Comparison of ENCODE assay signal across 1 cellular context in the genomic region with DNA sequence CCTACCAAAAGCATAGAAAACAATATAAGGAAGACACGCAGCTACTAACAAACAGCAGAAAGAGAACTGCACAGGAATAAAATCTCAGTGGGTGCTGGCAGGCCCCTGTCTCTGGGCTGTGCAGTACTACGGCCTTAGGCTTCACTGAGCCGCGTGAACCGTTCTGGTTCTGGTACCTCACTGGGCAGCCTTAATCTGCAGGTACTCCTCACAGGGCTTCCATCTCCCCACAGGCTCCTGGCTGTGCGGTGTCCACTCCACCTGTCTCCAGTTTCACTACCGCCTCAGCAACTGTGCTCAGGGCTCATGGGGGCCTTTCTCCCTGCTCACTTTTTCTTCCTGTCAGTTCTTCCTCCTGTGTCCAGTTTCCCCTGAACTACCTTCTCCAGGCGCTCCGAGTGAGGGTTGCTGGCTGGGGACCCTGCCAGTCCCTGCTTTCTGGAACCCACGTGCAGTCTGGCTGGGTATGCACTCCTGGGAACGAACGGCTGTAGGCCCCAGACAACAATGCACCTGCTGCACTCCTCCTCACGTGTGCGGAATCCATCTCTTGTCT.
TF ChIP-seq lines count a peak whose summit lies in the region.

No MANE protein-coding gene starts in this region.

TF ChIP-seq in K562, 482 proteins besides CTCF, POLR2A, EP300 and RAD21:
- TF ChIP-seq, protein P1, sequence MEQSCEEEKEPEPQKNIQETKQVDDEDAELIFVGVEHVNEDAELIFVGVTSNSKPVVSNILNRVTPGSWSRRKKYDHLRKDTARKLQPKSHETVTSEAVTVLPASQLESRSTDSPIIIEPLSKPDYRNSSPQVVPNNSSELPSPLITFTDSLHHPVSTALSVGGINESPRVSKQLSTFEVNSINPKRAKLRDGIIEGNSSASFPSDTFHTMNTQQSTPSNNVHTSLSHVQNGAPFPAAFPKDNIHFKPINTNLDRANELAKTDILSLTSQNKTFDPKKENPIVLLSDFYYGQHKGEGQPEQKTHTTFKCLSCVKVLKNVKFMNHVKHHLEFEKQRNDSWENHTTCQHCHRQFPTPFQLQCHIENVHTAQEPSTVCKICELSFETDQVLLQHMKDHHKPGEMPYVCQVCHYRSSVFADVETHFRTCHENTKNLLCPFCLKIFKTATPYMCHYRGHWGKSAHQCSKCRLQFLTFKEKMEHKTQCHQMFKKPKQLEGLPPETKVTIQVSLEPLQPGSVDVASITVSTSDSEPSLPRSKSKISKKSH (CRISPR knock-in tag; IDR thresholded peaks at IDR 0.05) = no peak
- TF ChIP-seq BRF1 (IDR thresholded peaks at IDR 0.05; ENCODE audit: borderline replicate concordance, extremely low read depth, insufficient read length) (no peak), ATF1 (CRISPR knock-in tag; IDR thresholded peaks at IDR 0.05) (no peak), ATF1 (tag; IDR thresholded peaks at IDR 0.05) (no peak), ZNF174 (CRISPR knock-in tag; IDR thresholded peaks at IDR 0.05) (no peak), RCOR1 (IDR thresholded peaks at IDR 0.05; ENCODE audit: borderline replicate concordance in 1 of 2, low read depth in 2 of 2, low read length in 2 of 2) (no peak), GATA2 (CRISPR knock-in tag; IDR thresholded peaks at IDR 0.05) (no peak), ZFP1 (CRISPR knock-in tag; IDR thresholded peaks at IDR 0.05) (no peak), ZNF274 (IDR thresholded peaks at IDR 0.05; ENCODE audit: borderline replicate concordance, low read depth, low read length) (no peak)
- TF ChIP-seq, protein P2, sequence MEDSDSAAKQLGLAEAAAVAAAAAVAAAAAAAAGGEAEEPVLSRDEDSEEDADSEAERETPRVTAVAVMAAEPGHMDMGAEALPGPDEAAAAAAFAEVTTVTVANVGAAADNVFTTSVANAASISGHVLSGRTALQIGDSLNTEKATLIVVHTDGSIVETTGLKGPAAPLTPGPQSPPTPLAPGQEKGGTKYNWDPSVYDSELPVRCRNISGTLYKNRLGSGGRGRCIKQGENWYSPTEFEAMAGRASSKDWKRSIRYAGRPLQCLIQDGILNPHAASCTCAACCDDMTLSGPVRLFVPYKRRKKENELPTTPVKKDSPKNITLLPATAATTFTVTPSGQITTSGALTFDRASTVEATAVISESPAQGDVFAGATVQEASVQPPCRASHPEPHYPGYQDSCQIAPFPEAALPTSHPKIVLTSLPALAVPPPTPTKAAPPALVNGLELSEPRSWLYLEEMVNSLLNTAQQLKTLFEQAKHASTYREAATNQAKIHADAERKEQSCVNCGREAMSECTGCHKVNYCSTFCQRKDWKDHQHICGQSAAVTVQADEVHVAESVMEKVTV (CRISPR knock-in tag; IDR thresholded peaks at IDR 0.05) = no peak
- TF ChIP-seq, protein P3, sequence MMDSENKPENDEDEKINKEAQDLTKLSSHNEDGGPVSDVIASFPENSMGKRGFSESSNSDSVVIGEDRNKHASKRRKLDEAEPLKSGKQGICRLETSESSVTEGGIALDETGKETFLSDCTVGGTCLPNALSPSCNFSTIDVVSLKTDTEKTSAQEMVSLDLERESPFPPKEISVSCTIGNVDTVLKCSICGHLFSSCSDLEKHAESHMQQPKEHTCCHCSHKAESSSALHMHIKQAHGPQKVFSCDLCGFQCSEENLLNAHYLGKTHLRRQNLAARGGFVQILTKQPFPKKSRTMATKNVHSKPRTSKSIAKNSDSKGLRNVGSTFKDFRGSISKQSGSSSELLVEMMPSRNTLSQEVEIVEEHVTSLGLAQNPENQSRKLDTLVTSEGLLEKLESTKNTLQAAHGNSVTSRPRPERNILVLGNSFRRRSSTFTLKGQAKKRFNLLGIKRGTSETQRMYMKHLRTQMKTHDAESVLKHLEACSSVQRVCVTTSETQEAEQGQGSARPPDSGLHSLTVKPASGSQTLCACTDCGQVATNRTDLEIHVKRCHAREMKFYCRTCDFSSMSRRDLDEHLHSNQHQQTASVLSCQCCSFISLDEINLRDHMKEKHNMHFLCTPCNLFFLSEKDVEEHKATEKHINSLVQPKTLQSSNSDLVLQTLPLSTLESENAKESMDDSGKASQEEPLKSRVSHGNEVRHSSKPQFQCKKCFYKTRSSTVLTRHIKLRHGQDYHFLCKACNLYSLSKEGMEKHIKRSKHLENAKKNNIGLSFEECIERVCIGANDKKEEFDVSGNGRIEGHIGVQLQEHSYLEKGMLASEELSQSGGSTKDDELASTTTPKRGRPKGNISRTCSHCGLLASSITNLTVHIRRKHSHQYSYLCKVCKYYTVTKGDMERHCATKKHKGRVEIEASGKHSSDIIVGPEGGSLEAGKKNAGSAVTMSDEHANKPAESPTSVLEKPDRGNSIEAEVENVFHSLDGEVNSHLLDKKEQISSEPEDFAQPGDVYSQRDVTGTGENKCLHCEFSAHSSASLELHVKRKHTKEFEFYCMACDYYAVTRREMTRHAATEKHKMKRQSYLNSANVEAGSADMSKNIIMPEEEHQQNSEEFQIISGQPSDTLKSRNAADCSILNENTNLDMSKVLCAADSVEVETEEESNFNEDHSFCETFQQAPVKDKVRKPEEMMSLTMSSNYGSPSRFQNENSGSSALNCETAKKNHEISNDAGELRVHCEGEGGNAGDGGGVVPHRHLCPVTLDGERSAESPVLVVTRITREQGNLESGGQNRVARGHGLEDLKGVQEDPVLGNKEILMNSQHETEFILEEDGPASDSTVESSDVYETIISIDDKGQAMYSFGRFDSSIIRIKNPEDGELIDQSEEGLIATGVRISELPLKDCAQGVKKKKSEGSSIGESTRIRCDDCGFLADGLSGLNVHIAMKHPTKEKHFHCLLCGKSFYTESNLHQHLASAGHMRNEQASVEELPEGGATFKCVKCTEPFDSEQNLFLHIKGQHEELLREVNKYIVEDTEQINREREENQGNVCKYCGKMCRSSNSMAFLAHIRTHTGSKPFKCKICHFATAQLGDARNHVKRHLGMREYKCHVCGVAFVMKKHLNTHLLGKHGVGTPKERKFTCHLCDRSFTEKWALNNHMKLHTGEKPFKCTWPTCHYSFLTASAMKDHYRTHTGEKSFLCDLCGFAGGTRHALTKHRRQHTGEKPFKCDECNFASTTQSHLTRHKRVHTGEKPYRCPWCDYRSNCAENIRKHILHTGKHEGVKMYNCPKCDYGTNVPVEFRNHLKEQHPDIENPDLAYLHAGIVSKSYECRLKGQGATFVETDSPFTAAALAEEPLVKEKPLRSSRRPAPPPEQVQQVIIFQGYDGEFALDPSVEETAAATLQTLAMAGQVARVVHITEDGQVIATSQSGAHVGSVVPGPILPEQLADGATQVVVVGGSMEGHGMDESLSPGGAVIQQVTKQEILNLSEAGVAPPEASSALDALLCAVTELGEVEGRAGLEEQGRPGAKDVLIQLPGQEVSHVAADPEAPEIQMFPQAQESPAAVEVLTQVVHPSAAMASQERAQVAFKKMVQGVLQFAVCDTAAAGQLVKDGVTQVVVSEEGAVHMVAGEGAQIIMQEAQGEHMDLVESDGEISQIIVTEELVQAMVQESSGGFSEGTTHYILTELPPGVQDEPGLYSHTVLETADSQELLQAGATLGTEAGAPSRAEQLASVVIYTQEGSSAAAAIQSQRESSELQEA (IDR thresholded peaks at IDR 0.05; ENCODE audit: low read depth) = no peak
- TF ChIP-seq, protein P4, sequence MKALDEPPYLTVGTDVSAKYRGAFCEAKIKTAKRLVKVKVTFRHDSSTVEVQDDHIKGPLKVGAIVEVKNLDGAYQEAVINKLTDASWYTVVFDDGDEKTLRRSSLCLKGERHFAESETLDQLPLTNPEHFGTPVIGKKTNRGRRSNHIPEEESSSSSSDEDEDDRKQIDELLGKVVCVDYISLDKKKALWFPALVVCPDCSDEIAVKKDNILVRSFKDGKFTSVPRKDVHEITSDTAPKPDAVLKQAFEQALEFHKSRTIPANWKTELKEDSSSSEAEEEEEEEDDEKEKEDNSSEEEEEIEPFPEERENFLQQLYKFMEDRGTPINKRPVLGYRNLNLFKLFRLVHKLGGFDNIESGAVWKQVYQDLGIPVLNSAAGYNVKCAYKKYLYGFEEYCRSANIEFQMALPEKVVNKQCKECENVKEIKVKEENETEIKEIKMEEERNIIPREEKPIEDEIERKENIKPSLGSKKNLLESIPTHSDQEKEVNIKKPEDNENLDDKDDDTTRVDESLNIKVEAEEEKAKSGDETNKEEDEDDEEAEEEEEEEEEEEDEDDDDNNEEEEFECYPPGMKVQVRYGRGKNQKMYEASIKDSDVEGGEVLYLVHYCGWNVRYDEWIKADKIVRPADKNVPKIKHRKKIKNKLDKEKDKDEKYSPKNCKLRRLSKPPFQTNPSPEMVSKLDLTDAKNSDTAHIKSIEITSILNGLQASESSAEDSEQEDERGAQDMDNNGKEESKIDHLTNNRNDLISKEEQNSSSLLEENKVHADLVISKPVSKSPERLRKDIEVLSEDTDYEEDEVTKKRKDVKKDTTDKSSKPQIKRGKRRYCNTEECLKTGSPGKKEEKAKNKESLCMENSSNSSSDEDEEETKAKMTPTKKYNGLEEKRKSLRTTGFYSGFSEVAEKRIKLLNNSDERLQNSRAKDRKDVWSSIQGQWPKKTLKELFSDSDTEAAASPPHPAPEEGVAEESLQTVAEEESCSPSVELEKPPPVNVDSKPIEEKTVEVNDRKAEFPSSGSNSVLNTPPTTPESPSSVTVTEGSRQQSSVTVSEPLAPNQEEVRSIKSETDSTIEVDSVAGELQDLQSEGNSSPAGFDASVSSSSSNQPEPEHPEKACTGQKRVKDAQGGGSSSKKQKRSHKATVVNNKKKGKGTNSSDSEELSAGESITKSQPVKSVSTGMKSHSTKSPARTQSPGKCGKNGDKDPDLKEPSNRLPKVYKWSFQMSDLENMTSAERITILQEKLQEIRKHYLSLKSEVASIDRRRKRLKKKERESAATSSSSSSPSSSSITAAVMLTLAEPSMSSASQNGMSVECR (CRISPR knock-in tag; IDR thresholded peaks at IDR 0.05) = no peak
- TF ChIP-seq, protein P5, sequence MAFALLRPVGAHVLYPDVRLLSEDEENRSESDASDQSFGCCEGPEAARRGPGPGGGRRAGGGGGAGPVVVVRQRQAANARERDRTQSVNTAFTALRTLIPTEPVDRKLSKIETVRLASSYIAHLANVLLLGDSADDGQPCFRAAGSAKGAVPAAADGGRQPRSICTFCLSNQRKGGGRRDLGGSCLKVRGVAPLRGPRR (CRISPR knock-in tag; IDR thresholded peaks at IDR 0.05) = no peak
